In the genomic region with DNA sequence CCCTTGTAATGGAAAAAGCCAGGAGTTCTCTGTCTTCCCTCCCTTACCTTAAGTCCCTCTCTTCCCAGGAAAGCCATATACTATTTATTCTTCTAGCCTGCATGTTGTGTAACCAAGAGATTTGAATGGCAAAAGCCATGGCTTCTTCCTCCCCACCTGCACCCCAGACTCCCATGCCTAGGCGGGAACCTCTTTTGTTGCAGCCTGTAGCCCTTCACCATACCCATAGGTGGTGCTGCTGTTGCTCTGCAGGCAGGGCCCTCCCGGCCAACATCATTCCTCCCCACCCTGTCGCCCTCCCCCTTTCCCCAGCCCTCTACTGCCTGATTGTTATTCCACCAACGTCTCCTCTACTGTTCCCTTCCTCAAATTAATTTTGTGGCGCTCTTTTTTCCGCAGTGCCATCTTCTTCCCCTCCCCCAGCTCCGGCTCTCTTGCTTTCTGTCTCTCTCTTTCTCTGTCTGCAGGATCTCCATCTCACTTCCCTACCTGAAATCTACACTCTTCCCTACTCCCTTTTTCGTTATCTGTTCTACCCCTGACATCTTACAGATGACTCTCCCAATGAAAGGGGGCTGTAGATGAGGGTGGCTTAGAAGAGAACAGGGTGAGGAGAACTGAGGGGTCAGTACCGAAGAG, we compare ENCODE assay signal across 7 cellular contexts. TPM values are rescaled to one million over a fixed set of nuclear protein-coding genes. Genes with fewer than 3 reads are reported as not detected.
DNase-seq lines count a peak whose midpoint lies in the region; ATAC-seq and TF ChIP-seq lines count a peak whose summit lies in the region.

No MANE protein-coding gene starts in this region.

- DNase-seq in EL = peak; percentile 9
- peak; percentile 73 to 79 for DNase-seq in hippocampal formation (lab: John Stamatoyannopoulos, UW)
- DNase-seq in activated CD8-positive, alpha-beta memory T cell treated with anti-CD3 and anti-CD28 coated beads for 24 hours = no peak
- no peak for DNase-seq in esophagus squamous epithelium (lab: John Stamatoyannopoulos, UW)

- TF ChIP-seq RAD21 in Ishikawa (IDR thresholded peaks at IDR 0.05; ENCODE audit: low read depth) = peak; percentile 32; the same call in 1 of the 2 replicates

- no peak for TF ChIP-seq EP300 in Ishikawa (IDR thresholded peaks at IDR 0.05; ENCODE audit: borderline replicate concordance)

- H3K27ac ChIP-seq in esophagus squamous epithelium = no peak overlapping the region

- no peak overlapping the region for H3K4me3 ChIP-seq in esophagus squamous epithelium

- intact Hi-C loops in esophagus squamous epithelium (cut with DNase I) = loop anchor here (5.0 kb wide), 1 partner anchor 79 kb away; no protein-coding TSS in a partner anchor

- H3K9me3 ChIP-seq in esophagus squamous epithelium = no peaks in the 10 kb centered on the region

- ATAC-seq in SK-N-SH treated with all-trans-retinoic acid at 6 μM for 48 hours = peak; percentile 92
- no peak for ATAC-seq in HG03159 (IDR thresholded peaks at IDR 0.05; ENCODE audit: unreplicated experiment)

- peak in 1 of 6 experiments; percentile 19 for TF ChIP-seq CTCF in esophagus squamous epithelium (IDR thresholded peaks at IDR 0.05)

- WGBS in esophagus squamous epithelium, 2 donors = 57 to 59% methylated on average over 9 of the region's 9 CpGs

- H3K36me3 ChIP-seq in esophagus squamous epithelium = peaks cover 0 to 93% (median 4%) of the 10 kb centered on the region in 3 donors

- TF ChIP-seq POLR2A in esophagus squamous epithelium (IDR thresholded peaks at IDR 0.05) = no peak

- H3K4me1 ChIP-seq in esophagus squamous epithelium = no peaks in the 10 kb centered on the region

- no peaks in the 10 kb centered on the region for H3K27me3 ChIP-seq in esophagus squamous epithelium

TF ChIP-seq in Ishikawa, 13 proteins besides CTCF, POLR2A, EP300 and RAD21:
- TF ChIP-seq NFIC (IDR thresholded peaks at IDR 0.05) = no peak

TF ChIP-seq in SK-N-SH treated with all-trans-retinoic acid at 6 μM for 48 hours, 23 proteins besides CTCF, POLR2A, EP300 and RAD21:
- TF ChIP-seq PPARA (CRISPR knock-in tag; IDR thresholded peaks at IDR 0.05; ENCODE audit: borderline replicate concordance) (no peak), ZFP30 (CRISPR knock-in tag; IDR thresholded peaks at IDR 0.05) (no peak), BACH2 (CRISPR knock-in tag; IDR thresholded peaks at IDR 0.05; ENCODE audit: borderline replicate concordance) (no peak), ZC3H10 (CRISPR knock-in tag; IDR thresholded peaks at IDR 0.05) (no peak), GLIS3 (CRISPR knock-in tag; IDR thresholded peaks at IDR 0.05) (no peak), RARB (CRISPR knock-in tag; IDR thresholded peaks at IDR 0.05) (no peak), TOX (CRISPR knock-in tag; IDR thresholded peaks at IDR 0.05; ENCODE audit: borderline replicate concordance) (no peak), ARNTL (CRISPR knock-in tag; IDR thresholded peaks at IDR 0.05; ENCODE audit: borderline replicate concordance, low read depth) (no peak), TCF4 (CRISPR knock-in tag; IDR thresholded peaks at IDR 0.05; ENCODE audit: borderline replicate concordance) (no peak), ISL1 (CRISPR knock-in tag; IDR thresholded peaks at IDR 0.05) (no peak), CSDC2 (CRISPR knock-in tag; IDR thresholded peaks at IDR 0.05) (no peak), ZNF8 (CRISPR knock-in tag; IDR thresholded peaks at IDR 0.05) (no peak), ZFP3 (CRISPR knock-in tag; IDR thresholded peaks at IDR 0.05) (no peak), ZNF565 (CRISPR knock-in tag; conservative IDR thresholded peaks at IDR 0.05; ENCODE audit: low read depth) (no peak), ESRRG (CRISPR knock-in tag; IDR thresholded peaks at IDR 0.05) (no peak)
- TF ChIP-seq, protein P1, sequence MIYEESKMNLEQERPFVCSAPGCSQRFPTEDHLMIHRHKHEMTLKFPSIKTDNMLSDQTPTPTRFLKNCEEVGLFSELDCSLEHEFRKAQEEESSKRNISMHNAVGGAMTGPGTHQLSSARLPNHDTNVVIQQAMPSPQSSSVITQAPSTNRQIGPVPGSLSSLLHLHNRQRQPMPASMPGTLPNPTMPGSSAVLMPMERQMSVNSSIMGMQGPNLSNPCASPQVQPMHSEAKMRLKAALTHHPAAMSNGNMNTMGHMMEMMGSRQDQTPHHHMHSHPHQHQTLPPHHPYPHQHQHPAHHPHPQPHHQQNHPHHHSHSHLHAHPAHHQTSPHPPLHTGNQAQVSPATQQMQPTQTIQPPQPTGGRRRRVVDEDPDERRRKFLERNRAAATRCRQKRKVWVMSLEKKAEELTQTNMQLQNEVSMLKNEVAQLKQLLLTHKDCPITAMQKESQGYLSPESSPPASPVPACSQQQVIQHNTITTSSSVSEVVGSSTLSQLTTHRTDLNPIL (CRISPR knock-in tag; IDR thresholded peaks at IDR 0.05; ENCODE audit: low read depth) = no peak
- TF ChIP-seq, protein P2, sequence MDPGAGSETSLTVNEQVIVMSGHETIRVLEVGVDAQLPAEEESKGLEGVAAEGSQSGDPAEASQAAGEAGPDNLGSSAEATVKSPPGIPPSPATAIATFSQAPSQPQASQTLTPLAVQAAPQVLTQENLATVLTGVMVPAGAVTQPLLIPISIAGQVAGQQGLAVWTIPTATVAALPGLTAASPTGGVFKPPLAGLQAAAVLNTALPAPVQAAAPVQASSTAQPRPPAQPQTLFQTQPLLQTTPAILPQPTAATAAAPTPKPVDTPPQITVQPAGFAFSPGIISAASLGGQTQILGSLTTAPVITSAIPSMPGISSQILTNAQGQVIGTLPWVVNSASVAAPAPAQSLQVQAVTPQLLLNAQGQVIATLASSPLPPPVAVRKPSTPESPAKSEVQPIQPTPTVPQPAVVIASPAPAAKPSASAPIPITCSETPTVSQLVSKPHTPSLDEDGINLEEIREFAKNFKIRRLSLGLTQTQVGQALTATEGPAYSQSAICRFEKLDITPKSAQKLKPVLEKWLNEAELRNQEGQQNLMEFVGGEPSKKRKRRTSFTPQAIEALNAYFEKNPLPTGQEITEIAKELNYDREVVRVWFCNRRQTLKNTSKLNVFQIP (CRISPR knock-in tag; IDR thresholded peaks at IDR 0.05; ENCODE audit: borderline replicate concordance, low read depth) = no peak
- TF ChIP-seq, protein P3, sequence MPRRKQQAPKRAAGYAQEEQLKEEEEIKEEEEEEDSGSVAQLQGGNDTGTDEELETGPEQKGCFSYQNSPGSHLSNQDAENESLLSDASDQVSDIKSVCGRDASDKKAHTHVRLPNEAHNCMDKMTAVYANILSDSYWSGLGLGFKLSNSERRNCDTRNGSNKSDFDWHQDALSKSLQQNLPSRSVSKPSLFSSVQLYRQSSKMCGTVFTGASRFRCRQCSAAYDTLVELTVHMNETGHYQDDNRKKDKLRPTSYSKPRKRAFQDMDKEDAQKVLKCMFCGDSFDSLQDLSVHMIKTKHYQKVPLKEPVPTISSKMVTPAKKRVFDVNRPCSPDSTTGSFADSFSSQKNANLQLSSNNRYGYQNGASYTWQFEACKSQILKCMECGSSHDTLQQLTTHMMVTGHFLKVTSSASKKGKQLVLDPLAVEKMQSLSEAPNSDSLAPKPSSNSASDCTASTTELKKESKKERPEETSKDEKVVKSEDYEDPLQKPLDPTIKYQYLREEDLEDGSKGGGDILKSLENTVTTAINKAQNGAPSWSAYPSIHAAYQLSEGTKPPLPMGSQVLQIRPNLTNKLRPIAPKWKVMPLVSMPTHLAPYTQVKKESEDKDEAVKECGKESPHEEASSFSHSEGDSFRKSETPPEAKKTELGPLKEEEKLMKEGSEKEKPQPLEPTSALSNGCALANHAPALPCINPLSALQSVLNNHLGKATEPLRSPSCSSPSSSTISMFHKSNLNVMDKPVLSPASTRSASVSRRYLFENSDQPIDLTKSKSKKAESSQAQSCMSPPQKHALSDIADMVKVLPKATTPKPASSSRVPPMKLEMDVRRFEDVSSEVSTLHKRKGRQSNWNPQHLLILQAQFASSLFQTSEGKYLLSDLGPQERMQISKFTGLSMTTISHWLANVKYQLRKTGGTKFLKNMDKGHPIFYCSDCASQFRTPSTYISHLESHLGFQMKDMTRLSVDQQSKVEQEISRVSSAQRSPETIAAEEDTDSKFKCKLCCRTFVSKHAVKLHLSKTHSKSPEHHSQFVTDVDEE (CRISPR knock-in tag; IDR thresholded peaks at IDR 0.05) = no peak
- TF ChIP-seq, protein P4, sequence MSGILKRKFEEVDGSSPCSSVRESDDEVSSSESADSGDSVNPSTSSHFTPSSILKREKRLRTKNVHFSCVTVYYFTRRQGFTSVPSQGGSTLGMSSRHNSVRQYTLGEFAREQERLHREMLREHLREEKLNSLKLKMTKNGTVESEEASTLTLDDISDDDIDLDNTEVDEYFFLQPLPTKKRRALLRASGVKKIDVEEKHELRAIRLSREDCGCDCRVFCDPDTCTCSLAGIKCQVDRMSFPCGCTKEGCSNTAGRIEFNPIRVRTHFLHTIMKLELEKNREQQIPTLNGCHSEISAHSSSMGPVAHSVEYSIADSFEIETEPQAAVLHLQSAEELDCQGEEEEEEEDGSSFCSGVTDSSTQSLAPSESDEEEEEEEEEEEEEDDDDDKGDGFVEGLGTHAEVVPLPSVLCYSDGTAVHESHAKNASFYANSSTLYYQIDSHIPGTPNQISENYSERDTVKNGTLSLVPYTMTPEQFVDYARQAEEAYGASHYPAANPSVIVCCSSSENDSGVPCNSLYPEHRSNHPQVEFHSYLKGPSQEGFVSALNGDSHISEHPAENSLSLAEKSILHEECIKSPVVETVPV (CRISPR knock-in tag; IDR thresholded peaks at IDR 0.05) = no peak
- TF ChIP-seq, protein P5, sequence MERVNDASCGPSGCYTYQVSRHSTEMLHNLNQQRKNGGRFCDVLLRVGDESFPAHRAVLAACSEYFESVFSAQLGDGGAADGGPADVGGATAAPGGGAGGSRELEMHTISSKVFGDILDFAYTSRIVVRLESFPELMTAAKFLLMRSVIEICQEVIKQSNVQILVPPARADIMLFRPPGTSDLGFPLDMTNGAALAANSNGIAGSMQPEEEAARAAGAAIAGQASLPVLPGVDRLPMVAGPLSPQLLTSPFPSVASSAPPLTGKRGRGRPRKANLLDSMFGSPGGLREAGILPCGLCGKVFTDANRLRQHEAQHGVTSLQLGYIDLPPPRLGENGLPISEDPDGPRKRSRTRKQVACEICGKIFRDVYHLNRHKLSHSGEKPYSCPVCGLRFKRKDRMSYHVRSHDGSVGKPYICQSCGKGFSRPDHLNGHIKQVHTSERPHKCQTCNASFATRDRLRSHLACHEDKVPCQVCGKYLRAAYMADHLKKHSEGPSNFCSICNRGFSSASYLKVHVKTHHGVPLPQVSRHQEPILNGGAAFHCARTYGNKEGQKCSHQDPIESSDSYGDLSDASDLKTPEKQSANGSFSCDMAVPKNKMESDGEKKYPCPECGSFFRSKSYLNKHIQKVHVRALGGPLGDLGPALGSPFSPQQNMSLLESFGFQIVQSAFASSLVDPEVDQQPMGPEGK (CRISPR knock-in tag; IDR thresholded peaks at IDR 0.05; ENCODE audit: borderline replicate concordance) = no peak

RNA-seq across cellular contexts. Expression of a gene that starts 13.8 kb away (rescaled TPM):
- total RNA-seq in esophagus squamous epithelium = 10 to 100 TPM in 3 of 4 donors, 1 to 10 TPM in 1; 9.5 to 43.3 (median 35.3) TPM

RNA-seq across cellular contexts. Expression of a gene that starts 47.9 kb away (rescaled TPM):
- total RNA-seq in esophagus squamous epithelium = not detected

Comparison
In these comparisons a context has a peak if more than half of its experiments do, and no peak if none do; other contexts are left out.
1. DNase-seq: peak in EL (single experiment) and hippocampal formation (2 of 2); none in activated CD8-positive, alpha-beta memory T cell treated with anti-CD3 and anti-CD28 coated beads for 24 hours (single experiment) and esophagus squamous epithelium (single experiment).